12 cellular contexts compared by ENCODE assay signal in genomic region chr3:129560269-129560787, GRCh38. TPM values are rescaled to one million over a fixed set of nuclear protein-coding genes. Genes with fewer than 3 reads are reported as not detected.
DNase-seq lines count a peak whose midpoint lies in the region; ATAC-seq and TF ChIP-seq lines count a peak whose summit lies in the region.
"Had no signal": no experiment of that assay in that cellular context is flagged by ENCODE, and none has a peak within 500 bp of the region (broad histone marks: within the 10 kb centered on the region; RNA-seq: fewer than 3 reads in every experiment).

No MANE protein-coding gene starts in this region.

- no peak for ATAC-seq in HG03442 (IDR thresholded peaks at IDR 0.05; ENCODE audit: unreplicated experiment)
- ATAC-seq: naive thymus-derived CD4-positive, alpha-beta T cell had no signal

- no peaks in the 10 kb centered on the region for H3K9me3 ChIP-seq in osteoblast (ENCODE audit: low read depth, low read length)
- H3K9me3 ChIP-seq: Caco-2 had no signal

- H3K4me3 ChIP-seq in ACC112 (ENCODE audit: low read depth, low read length) (peak overlapping the region; percentile 53), NB4 (ENCODE audit: low read depth, low read length) (no peak overlapping the region), osteoblast (ENCODE audit: insufficient read depth, low read length) (peak overlapping the region; percentile 44)

- CTCF ChIA-PET in GM10248 (lab: Yijun Ruan, JAX) = interaction anchor here (2.3 kb wide), 1 partner anchor 9 kb away, joined by 5 read pairs; no protein-coding TSS in a partner anchor

- H2AFZ ChIP-seq in ACC112 (ENCODE audit: low read length, unreplicated experiment) = no peak overlapping the region
- H2AFZ ChIP-seq in osteoblast (ENCODE audit: low read length) = peak overlapping the region; percentile 65

- peaks cover 55% of the 10 kb centered on the region for H3K4me1 ChIP-seq in ACC112 (ENCODE audit: control insufficient read depth, insufficient read depth, low read length, unreplicated experiment)
- H3K4me1 ChIP-seq in osteoblast (ENCODE audit: insufficient read depth, low read length) = peaks cover 35% of the 10 kb centered on the region
- H3K4me1 ChIP-seq: Caco-2 had no signal

- DNase-seq in NB4 (ENCODE audit: low read depth) (peak; percentile 71), fibroblast of gingiva (ENCODE audit: low read depth) (peak; percentile 96), osteoblast (ENCODE audit: insufficient read length, low spot score, missing footprints) (peak; percentile 93), medulla oblongata (ENCODE audit: extremely low spot score) (no peak), GM10248 (ENCODE audit: extremely low spot score) (no peak), NCI-H2227 treated with DMSO at 0.1 percent for 48 hours (lab: John Stamatoyannopoulos, UW) (no peak)
- DNase-seq: activated CD4-positive, alpha-beta T cell treated with anti-CD3 and anti-CD28 coated beads, Interleukin-2, amount 50 U/mL, for 4 hours; Caco-2; naive thymus-derived CD4-positive, alpha-beta T cell had no signal

- H4K20me1 ChIP-seq in osteoblast (ENCODE audit: insufficient read depth, low read length) = no peaks in the 10 kb centered on the region

- no peaks in the 10 kb centered on the region for H3K79me2 ChIP-seq in ACC112 (ENCODE audit: control insufficient read depth, insufficient read depth, low read length, unreplicated experiment)
- H3K79me2 ChIP-seq in osteoblast (ENCODE audit: insufficient read depth, low read length) = peaks cover 3% of the 10 kb centered on the region

- no peak for TF ChIP-seq POLR2A in NB4 (IDR thresholded peaks at IDR 0.05; ENCODE audit: extremely low read depth, insufficient read length)

- POLR2A ChIA-PET in GM10248 (lab: Yijun Ruan, JAX) = no interaction called here

- no peaks in the 10 kb centered on the region for H3K27me3 ChIP-seq in ACC112 (ENCODE audit: insufficient read depth, low read length)
- no peaks in the 10 kb centered on the region for H3K27me3 ChIP-seq in osteoblast (ENCODE audit: insufficient read depth, low read length)

- H3K36me3 ChIP-seq in ACC112 (ENCODE audit: insufficient read depth, low read length) = peaks cover 10% of the 10 kb centered on the region; the same call in 1 of the 2 replicates
- peaks cover 68% of the 10 kb centered on the region for H3K36me3 ChIP-seq in osteoblast (ENCODE audit: insufficient read depth, low read length)

- peak overlapping the region; percentile 76 for H3K4me2 ChIP-seq in osteoblast (ENCODE audit: insufficient read depth, low read length)

- peak overlapping the region; percentile 56 for H3K27ac ChIP-seq in ACC112 (ENCODE audit: low read depth, low read length)
- H3K27ac ChIP-seq in osteoblast (ENCODE audit: low read depth, low read length) = peak overlapping the region; percentile 59

- TF ChIP-seq CTCF in NB4 (IDR thresholded peaks at IDR 0.05; ENCODE audit: low read depth, low read length) (no peak), osteoblast (IDR thresholded peaks at IDR 0.05; ENCODE audit: extremely low read depth, low read depth, low read length) (no peak), GM10248 (IDR thresholded peaks at IDR 0.05; ENCODE audit: control extremely low read depth, extremely low read depth, low read depth, missing control alignments) (no peak)

RNA-seq across cellular contexts. Expression of gene H1-8, which starts 17.4 kb away (rescaled TPM):
- not detected in 2 replicates for total RNA-seq in osteoblast
- total RNA-seq: Caco-2; cerebellum; naive thymus-derived CD4-positive, alpha-beta T cell had no signal

RNA-seq across cellular contexts. Expression of gene RHO, which starts 31.9 kb away (rescaled TPM):
- total RNA-seq in osteoblast = not detected in 2 replicates
- total RNA-seq: Caco-2; cerebellum; naive thymus-derived CD4-positive, alpha-beta T cell had no signal

RNA-seq across cellular contexts. Expression of gene PLXND1, which starts 46.1 kb away (rescaled TPM):
- total RNA-seq in osteoblast = 126 and 134 TPM in 2 replicates

Comparison
In these comparisons a context has a peak if more than half of its experiments do, and no peak if none do; other contexts are left out.
1. DNase-seq: peak in NB4 (single experiment), fibroblast of gingiva (single experiment) and osteoblast (single experiment); none in medulla oblongata (single experiment), GM10248 (single experiment) and NCI-H2227 treated with DMSO at 0.1 percent for 48 hours (single experiment).